Comparison of ENCODE assay signal across 22 cellular contexts in genomic region chr2:109433926-109434325, GRCh38.
"Had no signal": no experiment of that assay in that cellular context is flagged by ENCODE, and none has a peak within 500 bp of the region (broad histone marks: within the 10 kb centered on the region; RNA-seq: fewer than 3 reads in every experiment).

No MANE protein-coding gene starts in this region.

- ATAC-seq: gastrocnemius medialis; left cardiac atrium; stimulated activated naive B cell treated with anti-CD40 and anti-IgM and Interleukin-4, amounts not matched to agents 10 μg/mL and 1 μg/mL and 100 μg/mL, for 72 hours; stimulated activated naive CD8-positive, alpha-beta T cell treated with anti-CD3 and anti-CD28 coated beads, Interleukin-15, amount 100 ng/mL, for 72 hours had no signal

- H3K9me3 Mint-ChIP-seq: naive B cell; nephron; stimulated activated naive B cell treated with anti-CD40 and anti-IgM and Interleukin-4, amounts not matched to agents 10 μg/mL and 1 μg/mL and 100 μg/mL, for 72 hours had no signal

- H3K27ac ChIP-seq: epithelial cell of prostate, left ventricle myocardium inferior, right atrium auricular region had no signal

- H3K9me3 ChIP-seq: esophagus muscularis mucosa, gastrocnemius medialis, left ventricle myocardium inferior, right atrium auricular region, thoracic aorta had no signal

- H3K4me3 Mint-ChIP-seq: naive B cell; nephron; stimulated activated naive B cell treated with anti-CD40 and anti-IgM and Interleukin-4, amounts not matched to agents 10 μg/mL and 1 μg/mL and 100 μg/mL, for 72 hours; stimulated activated naive CD8-positive, alpha-beta T cell treated with anti-CD3 and anti-CD28 coated beads, Interleukin-15, amount 100 ng/mL, for 72 hours had no signal

- H3K4me1 Mint-ChIP-seq: naive B cell; stimulated activated naive B cell treated with anti-CD40 and anti-IgM and Interleukin-4, amounts not matched to agents 10 μg/mL and 1 μg/mL and 100 μg/mL, for 72 hours had no signal

- DNase-seq: central memory CD4-positive, alpha-beta T cell; cortex of kidney; effector memory CD4-positive, alpha-beta T cell; gastrocnemius medialis; left cardiac atrium; left ventricle myocardium inferior; mesenchymal stem cell; midbrain; naive B cell; stimulated activated CD4-positive, alpha-beta T cell treated with anti-CD3 and anti-CD28 coated beads, Interleukin-4, amount 100 ng/mL, for 1 hour; stimulated activated naive B cell treated with anti-CD40 and anti-IgM and Interleukin-4, amounts not matched to agents 10 μg/mL and 1 μg/mL and 100 μg/mL, for 72 hours; stimulated activated naive CD8-positive, alpha-beta T cell treated with anti-CD3 and anti-CD28 coated beads, Interleukin-15, amount 100 ng/mL, for 72 hours had no signal

- FAIRE-seq: kidney, urothelium cell line had no signal

- H3K36me3 ChIP-seq: gastrocnemius medialis, right atrium auricular region, thoracic aorta had no signal

- H3K27me3 Mint-ChIP-seq: naive B cell; stimulated activated naive B cell treated with anti-CD40 and anti-IgM and Interleukin-4, amounts not matched to agents 10 μg/mL and 1 μg/mL and 100 μg/mL, for 72 hours; stimulated activated naive CD8-positive, alpha-beta T cell treated with anti-CD3 and anti-CD28 coated beads, Interleukin-15, amount 100 ng/mL, for 72 hours had no signal

- H3K27ac Mint-ChIP-seq: stimulated activated naive B cell treated with anti-CD40 and anti-IgM and Interleukin-4, amounts not matched to agents 10 μg/mL and 1 μg/mL and 100 μg/mL, for 72 hours had no signal

- H3K36me3 Mint-ChIP-seq: stimulated activated naive B cell treated with anti-CD40 and anti-IgM and Interleukin-4, amounts not matched to agents 10 μg/mL and 1 μg/mL and 100 μg/mL, for 72 hours had no signal

- H3K27me3 ChIP-seq: dorsolateral prefrontal cortex, esophagus muscularis mucosa, gastrocnemius medialis, right atrium auricular region had no signal

- H3K4me3 ChIP-seq: dorsolateral prefrontal cortex, esophagus muscularis mucosa, gastrocnemius medialis, left ventricle myocardium inferior, lung, right atrium auricular region, smooth muscle cell, thoracic aorta had no signal
